ENCODE assay signal across 1 cellular context in genomic region chr12:56041579-56042429, GRCh38.
A peak's percentile ranks its signal among the peaks of the same experiment; 100 is the strongest.
TF ChIP-seq lines count a peak whose summit lies in the region.

TSS of gene RPS26 (plus strand) at chr12:56041918. CDS start at chr12:56042167, 249 bp downstream.

TF ChIP-seq in K562, 482 proteins besides CTCF, POLR2A, EP300 and RAD21 (continued from another document and continues in another):
- TF ChIP-seq RNF219 (CRISPR knock-in tag; IDR thresholded peaks at IDR 0.05) = 0 out of 2 replicates have a peak, but pooled peaks have one; percentile 85
- peak; percentile 94 for TF ChIP-seq ZZZ3 (IDR thresholded peaks at IDR 0.05)
- peak in 1 of 2 experiments; percentile 61; a peak in 2 of 4 replicates for TF ChIP-seq ZMIZ1 (IDR thresholded peaks at IDR 0.05; ENCODE audit: low read depth in 2 of 2, low read length in 2 of 2)
- no peak for TF ChIP-seq RHOXF2B (CRISPR knock-in tag; conservative IDR thresholded peaks at IDR 0.05)
- TF ChIP-seq HBP1 (CRISPR knock-in tag; IDR thresholded peaks at IDR 0.05) = peak; percentile 70; the same call in 1 of the 2 replicates
- TF ChIP-seq ZEB2 (IDR thresholded peaks at IDR 0.05) = peak; percentile 68; the same call in 1 of the 2 replicates
- TF ChIP-seq ZNF197 (CRISPR knock-in tag; IDR thresholded peaks at IDR 0.05; ENCODE audit: low read depth) = peak; percentile 81; the same call in 1 of the 2 replicates
- peak; percentile 81 for TF ChIP-seq ATF3 (IDR thresholded peaks at IDR 0.05)
- TF ChIP-seq ATF3 (CRISPR knock-in tag; conservative IDR thresholded peaks at IDR 0.05) = peak; percentile 56; the same call in 1 of the 2 replicates
- TF ChIP-seq MTA2 (IDR thresholded peaks at IDR 0.05; ENCODE audit: low read depth) = peak; percentile 74
- TF ChIP-seq DPF2 (IDR thresholded peaks at IDR 0.05) = peak; percentile 71; the same call in 1 of the 2 replicates
- no peak for TF ChIP-seq ZNF224 (CRISPR knock-in tag; IDR thresholded peaks at IDR 0.05)
- TF ChIP-seq ZBTB26 (CRISPR knock-in tag; IDR thresholded peaks at IDR 0.05) = no peak
- peak; percentile 98 for TF ChIP-seq ZBTB40 (IDR thresholded peaks at IDR 0.05)
- no peak for TF ChIP-seq ZBTB40 (CRISPR knock-in tag; IDR thresholded peaks at IDR 0.05)
- peak; percentile 64; the same call in 1 of the 2 replicates for TF ChIP-seq E2F5 (CRISPR knock-in tag; IDR thresholded peaks at IDR 0.05)
- TF ChIP-seq ZNF124 (CRISPR knock-in tag; IDR thresholded peaks at IDR 0.05) = no peak
- peak; percentile 85 to 87 for TF ChIP-seq SIX5 (IDR thresholded peaks at IDR 0.05; ENCODE audit: borderline replicate concordance in 1 of 2, insufficient read depth in 1 of 2, low read depth in 1 of 2, low read length in 2 of 2)
- TF ChIP-seq TEAD2 (tag; IDR thresholded peaks at IDR 0.05) = no peak
- peak; percentile 90 for TF ChIP-seq E2F8 (IDR thresholded peaks at IDR 0.05; ENCODE audit: low read depth, partially characterized antibody)
- TF ChIP-seq ZSCAN29 (IDR thresholded peaks at IDR 0.05) = peak; percentile 42; the same call in 1 of the 2 replicates
- peak; percentile 75 for TF ChIP-seq BCOR (IDR thresholded peaks at IDR 0.05)
- TF ChIP-seq PHTF2 (CRISPR knock-in tag; IDR thresholded peaks at IDR 0.05) = 0 out of 2 replicates have a peak, but pooled peaks have one; percentile 27
- TF ChIP-seq HINFP (tag; conservative IDR thresholded peaks at IDR 0.05; ENCODE audit: low read depth) = 0 out of 2 replicates have a peak, but pooled peaks have one; percentile 50
- no peak for TF ChIP-seq COPS2 (conservative IDR thresholded peaks at IDR 0.05)
- TF ChIP-seq GTF2E2 (tag; IDR thresholded peaks at IDR 0.05) = peak; percentile 95; the same call in 1 of the 2 replicates
- TF ChIP-seq U2AF2 (optimal IDR thresholded peaks at IDR 0.05; ENCODE audit: low read depth, low read length) = no peak
